Comparison of ENCODE assay signal across 8 cellular contexts in the genomic region with DNA sequence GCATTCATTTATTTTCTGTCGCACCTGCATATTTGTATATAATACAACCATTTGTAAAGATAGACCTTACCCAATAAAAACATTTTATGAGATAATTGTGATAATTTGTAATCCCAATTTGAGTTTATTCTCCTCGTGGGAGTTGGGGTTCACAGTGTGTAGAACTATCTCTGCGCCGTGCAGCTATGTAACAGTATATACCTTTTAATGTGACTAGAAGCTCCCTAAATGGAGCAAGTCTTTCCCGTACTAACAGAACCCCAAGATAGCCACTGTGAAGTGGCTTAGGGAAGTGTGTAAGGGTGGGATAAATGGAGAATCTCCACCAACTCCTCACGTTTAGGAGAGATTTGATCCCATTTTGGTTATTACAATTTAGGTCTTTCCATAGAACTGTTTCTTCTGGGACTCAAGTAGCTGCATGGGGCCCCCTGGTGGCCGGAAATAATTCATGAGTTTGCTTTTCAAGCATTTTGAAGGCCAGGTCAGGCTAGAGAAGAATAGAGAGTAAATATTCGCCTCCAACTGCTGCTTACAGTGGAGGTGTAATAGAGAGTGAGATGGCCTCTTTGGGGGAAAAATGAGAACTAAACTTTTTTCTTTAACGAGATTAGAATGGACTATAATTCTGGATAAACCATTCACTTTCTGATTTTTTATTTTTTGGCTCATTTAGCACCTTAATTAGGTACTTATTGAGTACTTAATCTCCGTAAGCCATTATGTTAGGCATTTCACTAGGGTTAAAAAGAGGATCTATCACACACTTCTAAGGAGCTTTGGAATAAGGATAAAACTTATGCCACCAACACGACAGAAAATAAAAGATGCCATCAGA. TPM values are rescaled to one million over a fixed set of nuclear protein-coding genes. Genes with fewer than 3 reads are reported as not detected.
A peak's percentile ranks its signal among the peaks of the same experiment; 100 is the strongest.
DNase-seq lines count a peak whose midpoint lies in the region; ATAC-seq and TF ChIP-seq lines count a peak whose summit lies in the region.

No MANE protein-coding gene starts in this region.

- no peak overlapping the region for H3K18ac ChIP-seq in H9 (ENCODE audit: insufficient read length, low read depth, low read length)

- H3K36me3 Mint-ChIP-seq in CD8-positive, alpha-beta memory T cell: no peaks in the 10 kb centered on the region
- no peaks in the 10 kb centered on the region for H3K36me3 Mint-ChIP-seq in H9 (ENCODE audit: insufficient read depth in 1 of 3, low read depth in 3 of 3)
- H3K36me3 Mint-ChIP-seq in activated CD4-positive, alpha-beta T cell treated with anti-CD3 and anti-CD28 coated beads, Interleukin-2, amount 10 ng/mL, durations not matched to agents 7 days and 5 days (ENCODE audit: low read depth): no peaks in the 10 kb centered on the region

- H3K27me3 ChIP-seq in CD8-positive, alpha-beta memory T cell (ENCODE audit: insufficient read depth, low read length, poor library complexity, severe bottlenecking): no peaks in the 10 kb centered on the region
- H3K27me3 ChIP-seq in H9 (ENCODE audit: insufficient read depth, low read length) (no peaks in the 10 kb centered on the region), dorsolateral prefrontal cortex (peaks cover 0 to 42% (median 5%) of the 10 kb centered on the region in 45 donors)

- peaks cover 4 to 42% of the 10 kb centered on the region in 2 donors for H3K27me3 Mint-ChIP-seq in CD8-positive, alpha-beta memory T cell
- H3K27me3 Mint-ChIP-seq in H9 (ENCODE audit: low read depth): peaks cover 2% of the 10 kb centered on the region; the same call in 1 of the 2 replicates
- peaks cover 18% of the 10 kb centered on the region for H3K27me3 Mint-ChIP-seq in activated CD4-positive, alpha-beta T cell treated with anti-CD3 and anti-CD28 coated beads, Interleukin-2, amount 10 ng/mL, durations not matched to agents 7 days and 5 days

- no peak overlapping the region for H3K27ac ChIP-seq in CD8-positive, alpha-beta memory T cell (ENCODE audit: low read depth, low read length)
- H3K27ac ChIP-seq in H9 (ENCODE audit: insufficient read length, low read depth, low read length) (no peak overlapping the region), dorsolateral prefrontal cortex (no peak overlapping the region)

- H3K4me2 ChIP-seq in H9 (ENCODE audit: insufficient read depth, insufficient read length, low read length): no peak overlapping the region

- H3K9me3 ChIP-seq in CD8-positive, alpha-beta memory T cell (ENCODE audit: low read length): no peaks in the 10 kb centered on the region
- no peaks in the 10 kb centered on the region for H3K9me3 ChIP-seq in H9 (ENCODE audit: control insufficient read depth, low read depth, low read length)

- no peaks in the 10 kb centered on the region for H4K20me1 ChIP-seq in H9 (ENCODE audit: control insufficient read depth, insufficient read depth, insufficient read length)

- H2BK12ac ChIP-seq in H9 (ENCODE audit: insufficient read length, low read depth, low read length): no peak overlapping the region

- H3K4me3 Mint-ChIP-seq in CD8-positive, alpha-beta memory T cell: no peak overlapping the region
- no peak overlapping the region for H3K4me3 Mint-ChIP-seq in H9
- H3K4me3 Mint-ChIP-seq in activated CD4-positive, alpha-beta T cell treated with anti-CD3 and anti-CD28 coated beads, Interleukin-2, amount 10 ng/mL, durations not matched to agents 7 days and 5 days: no peak overlapping the region

- H4K8ac ChIP-seq in H9 (replicated peaks; ENCODE audit: insufficient read length, low read depth, low read length): no peak overlapping the region

- H3K9ac ChIP-seq in H9 (ENCODE audit: extremely low read depth, insufficient read length, low read length): no peak overlapping the region

- no peak overlapping the region for H3K14ac ChIP-seq in H9 (ENCODE audit: insufficient read depth, low read length)

- no peak overlapping the region for H4K91ac ChIP-seq in H9 (ENCODE audit: insufficient read length, low read depth, low read length)

- no peak overlapping the region for H2BK120ac ChIP-seq in H9 (ENCODE audit: low read depth, low read length, poor library complexity, severe bottlenecking)

- no peak overlapping the region for H2BK20ac ChIP-seq in H9 (ENCODE audit: low read depth, low read length, poor library complexity, severe bottlenecking)

- TF ChIP-seq CTCF in H9 (conservative IDR thresholded peaks at IDR 0.05): peak; percentile 84
- TF ChIP-seq CTCF in dorsolateral prefrontal cortex (IDR thresholded peaks at IDR 0.05 in 54 of 56, conservative IDR thresholded peaks at IDR 0.05 in 2 of 56; ENCODE audit: low read depth in 1 of 56, partially characterized antibody in 56 of 56): peak; percentile 63 to 91 (median 79)

- no peak overlapping the region for H3T11ph ChIP-seq in H9 (ENCODE audit: low read length)

- H3K27ac Mint-ChIP-seq in CD8-positive, alpha-beta memory T cell: no peak overlapping the region
- H3K27ac Mint-ChIP-seq in H9: no peak overlapping the region
- no peak overlapping the region for H3K27ac Mint-ChIP-seq in activated CD4-positive, alpha-beta T cell treated with anti-CD3 and anti-CD28 coated beads, Interleukin-2, amount 10 ng/mL, durations not matched to agents 7 days and 5 days

- no peaks in the 10 kb centered on the region for H3K23me2 ChIP-seq in H9 (ENCODE audit: insufficient read length, low read depth, low read length, poor library complexity, severe bottlenecking)

- no peaks in the 10 kb centered on the region for H3K79me1 ChIP-seq in H9 (ENCODE audit: insufficient read depth, low read depth, low read length, poor library complexity, severe bottlenecking)

- no peaks in the 10 kb centered on the region for H3K79me2 ChIP-seq in H9 (ENCODE audit: insufficient read depth, low read length)

- no peak overlapping the region for H2BK15ac ChIP-seq in H9 (ENCODE audit: low read depth, low read length)

- H3K56ac ChIP-seq in H9 (ENCODE audit: insufficient read length, low read depth, low read length): no peak overlapping the region

- no peak for ATAC-seq in HG03442 (IDR thresholded peaks at IDR 0.05; ENCODE audit: unreplicated experiment)

- H2AFZ ChIP-seq in H9 (ENCODE audit: low read length): peak overlapping the region; percentile 25

- H3K23ac ChIP-seq in H9 (ENCODE audit: insufficient read length, low read depth, low read length): no peak overlapping the region

- no peak overlapping the region for H4K5ac ChIP-seq in H9 (ENCODE audit: insufficient read length, low read depth, low read length)

- H3K4me1 Mint-ChIP-seq in CD8-positive, alpha-beta memory T cell: no peaks in the 10 kb centered on the region
- peaks cover 19 to 21% of the 10 kb centered on the region in 2 experiments for H3K4me1 Mint-ChIP-seq in H9
- H3K4me1 Mint-ChIP-seq in activated CD4-positive, alpha-beta T cell treated with anti-CD3 and anti-CD28 coated beads, Interleukin-2, amount 10 ng/mL, durations not matched to agents 7 days and 5 days: no peaks in the 10 kb centered on the region

- peak; percentile 5 to 59 (median 23) for DNase-seq in CD8-positive, alpha-beta memory T cell
- peak; percentile 82 for DNase-seq in H9
- DNase-seq in NCI-H510A treated with DMSO at 0.1 percent for 48 hours (lab: John Stamatoyannopoulos, UW): peak; percentile 86
- peak; percentile 73 for DNase-seq in activated CD4-positive, alpha-beta T cell treated with anti-CD3 and anti-CD28 coated beads, Interleukin-2, amount 10 ng/mL, durations not matched to agents 7 days and 5 days
- peak; percentile 39 to 90 (median 69) for DNase-seq in dorsolateral prefrontal cortex
- DNase-seq in lung microvascular endothelial cell (ENCODE audit: low read depth in 2 of 2): peak; percentile 73 to 85
- peak; percentile 37 for DNase-seq in stimulated activated CD8-positive, alpha-beta memory T cell treated with anti-CD3 and anti-CD28 coated beads, Interleukin-15, amount 100 ng/mL, for 1 hour (ENCODE audit: low read depth)

- H2AK5ac ChIP-seq in H9 (ENCODE audit: insufficient read length, low read length): no peak overlapping the region

- CTCF ChIA-PET in CD8-positive, alpha-beta memory T cell (lab: Charles Lee): interaction anchor here (0.6 to 1.4 kb wide), 8 partner anchors 10 to 195 kb away, joined by 3 to 8 read pairs (median 3); no protein-coding TSS in a partner anchor
- CTCF ChIA-PET in activated CD4-positive, alpha-beta T cell treated with anti-CD3 and anti-CD28 coated beads, Interleukin-2, amount 10 ng/mL, durations not matched to agents 7 days and 5 days (lab: Charles Lee): interaction anchor here (0.8 to 1.5 kb wide), 3 partner anchors 10 to 17 kb away, joined by 3 to 5 read pairs (median 5); no protein-coding TSS in a partner anchor

- intact Hi-C loops in dorsolateral prefrontal cortex (cut with DNase I): loop anchor here in 1 of 2 donors (5.0 kb wide), 2 partner anchors 49 to 191 kb away; no protein-coding TSS in a partner anchor

- no CpG with 5 or more reads among the region's 11 CpGs for WGBS in H9 (ENCODE audit: extremely low coverage, insufficient read length, low lambda C conversion rate)

- no peak overlapping the region for H2BK5ac ChIP-seq in H9 (ENCODE audit: insufficient read length, low read length)

- no peak overlapping the region for H3K4ac ChIP-seq in H9 (ENCODE audit: low read depth, low read length)

- no peak overlapping the region for H3K4me3 ChIP-seq in CD8-positive, alpha-beta memory T cell (ENCODE audit: low read length)
- no peak overlapping the region for H3K4me3 ChIP-seq in dorsolateral prefrontal cortex

- POLR2A ChIA-PET in CD8-positive, alpha-beta memory T cell (lab: Charles Lee): no interaction called here
- POLR2A ChIA-PET in activated CD4-positive, alpha-beta T cell treated with anti-CD3 and anti-CD28 coated beads, Interleukin-2, amount 10 ng/mL, durations not matched to agents 7 days and 5 days (lab: Charles Lee): no interaction called here

- H3K4me1 ChIP-seq in CD8-positive, alpha-beta memory T cell (ENCODE audit: insufficient read depth, low read length): no peaks in the 10 kb centered on the region
- peaks cover 1% of the 10 kb centered on the region; the same call in 1 of the 2 replicates for H3K4me1 ChIP-seq in H9 (ENCODE audit: insufficient read depth, low read length)

- no peaks in the 10 kb centered on the region for H3K9me3 Mint-ChIP-seq in CD8-positive, alpha-beta memory T cell
- no peaks in the 10 kb centered on the region; a peak in 1 of 5 replicates for H3K9me3 Mint-ChIP-seq in H9
- H3K9me3 Mint-ChIP-seq in activated CD4-positive, alpha-beta T cell treated with anti-CD3 and anti-CD28 coated beads, Interleukin-2, amount 10 ng/mL, durations not matched to agents 7 days and 5 days: no peaks in the 10 kb centered on the region

- H3K36me3 ChIP-seq in CD8-positive, alpha-beta memory T cell (ENCODE audit: insufficient read depth, low read length): no peaks in the 10 kb centered on the region

RNA-seq across cellular contexts. Expression of a gene that starts 4.5 kb away (rescaled TPM):
- not detected for total RNA-seq in CD8-positive, alpha-beta memory T cell
- not detected for polyA plus RNA-seq in CD8-positive, alpha-beta memory T cell
- 0.17 TPM in 1 of 2 replicates, not detected in the other for total RNA-seq in H9 (2021)
- total RNA-seq in activated CD4-positive, alpha-beta T cell treated with anti-CD3 and anti-CD28 coated beads, Interleukin-2, amount 10 ng/mL, durations not matched to agents 7 days and 5 days: not detected
- 1 to 10 TPM in 117 of 120 experiments, under 1 TPM in 3; 0.45 to 9.6 (median 3.5) TPM for total RNA-seq in dorsolateral prefrontal cortex
- total RNA-seq in lung microvascular endothelial cell: 1.7 and 25.4 TPM in 2 replicates

RNA-seq across cellular contexts. Expression of a gene that starts 32.7 kb away (rescaled TPM):
- 1 to 10 TPM; 8.4 to 8.5 TPM for total RNA-seq in CD8-positive, alpha-beta memory T cell
- 3.5 TPM for polyA plus RNA-seq in CD8-positive, alpha-beta memory T cell
- 17.1 and 18.2 TPM in 2 replicates for total RNA-seq in H9 (2021)
- total RNA-seq in activated CD4-positive, alpha-beta T cell treated with anti-CD3 and anti-CD28 coated beads, Interleukin-2, amount 10 ng/mL, durations not matched to agents 7 days and 5 days: 1 to 10 TPM; 6.5 TPM
- 10 to 100 TPM in 69 of 120 experiments, 1 to 10 TPM in 51; 4.9 to 17.1 (median 10.4) TPM for total RNA-seq in dorsolateral prefrontal cortex
- 21.6 and 25.2 TPM in 2 replicates for total RNA-seq in lung microvascular endothelial cell

Comparison
In these comparisons a context has a peak if more than half of its experiments do, and no peak if none do; other contexts are left out.
1. DNase-seq: peak in every context shown above with its lines; median percentile 86 in NCI-H510A treated with DMSO at 0.1 percent for 48 hours; 82 in H9; 79 in lung microvascular endothelial cell; 73 in activated CD4-positive, alpha-beta T cell treated with anti-CD3 and anti-CD28 coated beads, Interleukin-2, amount 10 ng/mL, durations not matched to agents 7 days and 5 days; 69 in dorsolateral prefrontal cortex; 37 in stimulated activated CD8-positive, alpha-beta memory T cell treated with anti-CD3 and anti-CD28 coated beads, Interleukin-15, amount 100 ng/mL, for 1 hour; 23 in CD8-positive, alpha-beta memory T cell.